9 cellular contexts compared by ENCODE assay signal in genomic region chr1:176741181-176741580, GRCh38.
"Had no signal": no experiment of that assay in that cellular context is flagged by ENCODE, and none has a peak within 500 bp of the region (broad histone marks: within the 10 kb centered on the region; RNA-seq: fewer than 3 reads in every experiment).

No MANE protein-coding gene starts in this region.

- H3K27ac ChIP-seq: GM23248 had no signal

- H3K36me3 ChIP-seq: HAP-1 had no signal

- H3K4me1 ChIP-seq: HAP-1 had no signal

- ATAC-seq: GM23338, HCT116 had no signal

- H3K4me3 ChIP-seq: GM23248, GM23338, HAP-1 had no signal

- H3K9me3 ChIP-seq: HAP-1 had no signal

- DNase-seq: GM23248, GOT3, H7, H9, HCEC 1CT, HFFc6 had no signal
